ENCODE assay signal across 1 cellular context in genomic region chr6:89081423-89082322, GRCh38.
TF ChIP-seq lines count a peak whose summit lies in the region.

No MANE protein-coding gene starts in this region.

TF ChIP-seq in HepG2, 621 proteins besides CTCF, POLR2A, EP300 and RAD21 (continued from another document and continues in another):
- TF ChIP-seq ZNF800 (CRISPR knock-in tag; IDR thresholded peaks at IDR 0.05) (0 out of 2 replicates have a peak, but pooled peaks have one; percentile 55), SKIL (CRISPR knock-in tag; IDR thresholded peaks at IDR 0.05; ENCODE audit: borderline replicate concordance) (0 out of 2 replicates have a peak, but pooled peaks have one; percentile 56), ZNF441 (CRISPR knock-in tag; IDR thresholded peaks at IDR 0.05; ENCODE audit: borderline replicate concordance) (no peak), CENPT (CRISPR knock-in tag; IDR thresholded peaks at IDR 0.05; ENCODE audit: low read depth) (no peak), MEF2D (CRISPR knock-in tag; IDR thresholded peaks at IDR 0.05) (peak; percentile 98), ZNF274 (CRISPR knock-in tag; IDR thresholded peaks at IDR 0.05) (peak; percentile 76; the same call in 1 of the 2 replicates), ARNT (IDR thresholded peaks at IDR 0.05) (no peak), DBP (CRISPR knock-in tag; IDR thresholded peaks at IDR 0.05; ENCODE audit: not compliant biosample characterization) (no peak), E2F5 (CRISPR knock-in tag; conservative IDR thresholded peaks at IDR 0.05) (peak; percentile 77; the same call in 1 of the 2 replicates), ZSCAN25 (CRISPR knock-in tag; IDR thresholded peaks at IDR 0.05) (no peak; the same call in 1 of the 2 replicates), ZNF510 (CRISPR knock-in tag; IDR thresholded peaks at IDR 0.05; ENCODE audit: low read depth) (no peak), GFI1 (CRISPR knock-in tag; IDR thresholded peaks at IDR 0.05; ENCODE audit: borderline replicate concordance) (peak; percentile 89; the same call in 1 of the 2 replicates), RFXAP (CRISPR knock-in tag; IDR thresholded peaks at IDR 0.05; ENCODE audit: borderline replicate concordance) (peak; percentile 100), U2AF2 (IDR thresholded peaks at IDR 0.05; ENCODE audit: low read depth, low read length) (no peak), FOXA1 (IDR thresholded peaks at IDR 0.05) (no peak), FOXA1 (CRISPR knock-in tag; IDR thresholded peaks at IDR 0.05) (no peak), MEIS1 (CRISPR knock-in tag; IDR thresholded peaks at IDR 0.05; ENCODE audit: borderline replicate concordance) (peak; percentile 34; the same call in 1 of the 2 replicates), ARNT2 (CRISPR knock-in tag; IDR thresholded peaks at IDR 0.05; ENCODE audit: low read depth) (no peak; the same call in 1 of the 2 replicates), PHF8 (CRISPR knock-in tag; IDR thresholded peaks at IDR 0.05) (peak; percentile 88), ZNF609 (CRISPR knock-in tag; IDR thresholded peaks at IDR 0.05; ENCODE audit: borderline replicate concordance) (peak; percentile 65; the same call in 1 of the 2 replicates), SPEN (CRISPR knock-in tag; IDR thresholded peaks at IDR 0.05; ENCODE audit: low read depth) (peak; percentile 94), ZNF562 (CRISPR knock-in tag; IDR thresholded peaks at IDR 0.05; ENCODE audit: borderline replicate concordance) (no peak), ZNF329 (CRISPR knock-in tag; IDR thresholded peaks at IDR 0.05; ENCODE audit: low read depth) (peak; percentile 50; the same call in 1 of the 2 replicates), ZNF296 (CRISPR knock-in tag; conservative IDR thresholded peaks at IDR 0.05) (0 out of 2 replicates have a peak, but pooled peaks have one; percentile 66), TFAP4 (IDR thresholded peaks at IDR 0.05; ENCODE audit: borderline replicate concordance, low read depth) (no peak; the same call in 1 of the 2 replicates), HMGA1 (CRISPR knock-in tag; conservative IDR thresholded peaks at IDR 0.05) (no peak), ZNF543 (CRISPR knock-in tag; IDR thresholded peaks at IDR 0.05) (0 out of 2 replicates have a peak, but pooled peaks have one; percentile 49), THAP7 (CRISPR knock-in tag; IDR thresholded peaks at IDR 0.05) (no peak), ZNF414 (CRISPR knock-in tag; IDR thresholded peaks at IDR 0.05) (peak; percentile 54; the same call in 1 of the 2 replicates), UBTF (CRISPR knock-in tag; IDR thresholded peaks at IDR 0.05) (peak; percentile 54; the same call in 1 of the 2 replicates), ELF1 (CRISPR knock-in tag; IDR thresholded peaks at IDR 0.05) (no peak; the same call in 1 of the 2 replicates), SNAPC5 (CRISPR knock-in tag; IDR thresholded peaks at IDR 0.05; ENCODE audit: borderline replicate concordance) (no peak), ZNF710 (CRISPR knock-in tag; IDR thresholded peaks at IDR 0.05; ENCODE audit: borderline replicate concordance) (peak; percentile 59; the same call in 1 of the 2 replicates), MXD1 (CRISPR knock-in tag; IDR thresholded peaks at IDR 0.05) (0 out of 2 replicates have a peak, but pooled peaks have one; percentile 65), ZNF20 (CRISPR knock-in tag; IDR thresholded peaks at IDR 0.05) (no peak), HOXD1 (CRISPR knock-in tag; IDR thresholded peaks at IDR 0.05) (0 out of 2 replicates have a peak, but pooled peaks have one; percentile 48), ZKSCAN8 (CRISPR knock-in tag; IDR thresholded peaks at IDR 0.05; ENCODE audit: borderline replicate concordance) (no peak), ZBTB26 (CRISPR knock-in tag; IDR thresholded peaks at IDR 0.05; ENCODE audit: borderline replicate concordance) (peak; percentile 52; the same call in 1 of the 2 replicates), ZFY (CRISPR knock-in tag; IDR thresholded peaks at IDR 0.05) (peak; percentile 91)
